ENCODE assay signal across 19 cellular contexts in genomic region chr1:15243275-15244043, GRCh38. TPM values are rescaled to one million over a fixed set of nuclear protein-coding genes. Genes with fewer than 3 reads are reported as not detected.
DNase-seq lines count a peak whose midpoint lies in the region; ATAC-seq, FAIRE-seq and TF ChIP-seq lines count a peak whose summit lies in the region.
"Had no signal": no experiment of that assay in that cellular context is flagged by ENCODE, and none has a peak within 500 bp of the region (broad histone marks: within the 10 kb centered on the region; RNA-seq: fewer than 3 reads in every experiment).

No MANE protein-coding gene starts in this region.

- H2AFZ ChIP-seq in mammary epithelial cell (ENCODE audit: low read depth, low read length) = peak overlapping the region; percentile 30
- no peak overlapping the region for H2AFZ ChIP-seq in Karpas-422 (ENCODE audit: low read length)

- DNase-seq in mammary epithelial cell (no peak), breast epithelium (ENCODE audit: low spot score in 2 of 2) (no peak), transverse colon (no peak), Karpas-422 (no peak), pancreas (no peak)
- no peak for DNase-seq in activated naive CD8-positive, alpha-beta T cell treated with anti-CD3 and anti-CD28 coated beads, Interleukin-2, amount 50 U/mL, for 24 hours
- DNase-seq: cerebellar nuclear complex; effector memory CD4-positive, alpha-beta T cell; mucosa of descending colon; NCI-H2081; NCI-H69; occipital lobe; OCI-M1; right lobe of liver; SHP77; T-cell had no signal

- WGBS in mammary epithelial cell (ENCODE audit: low coverage, missing lambda C conversion rate) = 35% methylated on average over 10 of the region's 10 CpGs
- WGBS in transverse colon (ENCODE audit: low coverage in 1 of 2), 2 donors = 65 to 71% methylated on average over 8 to 10 of the region's 10 CpGs
- WGBS in pancreas, 2 donors = 65 to 66% methylated on average over 10 of the region's 10 CpGs

- FAIRE-seq in pancreas (lab: Jason Lieb, UNC) = no peak

- H3K27me3 Mint-ChIP-seq in activated naive CD8-positive, alpha-beta T cell treated with anti-CD3 and anti-CD28 coated beads, Interleukin-2, amount 50 U/mL, for 24 hours = peaks cover 54% of the 10 kb centered on the region

- H3K27ac ChIP-seq in mammary epithelial cell (ENCODE audit: insufficient read depth, low read depth, low read length) (no peak overlapping the region), breast epithelium (peak overlapping the region in 1 of 2 donors; percentile 40), muscle layer of colon (ENCODE audit: low read depth, low read length) (peak overlapping the region; percentile 66), transverse colon (peak overlapping the region; percentile 8 to 67 (median 59)), Karpas-422 (ENCODE audit: low read length) (no peak overlapping the region), pancreas (no peak overlapping the region)
- H3K27ac ChIP-seq: KMS-11, right lobe of liver, tibial nerve had no signal

- TF ChIP-seq CTCF in mammary epithelial cell (conservative IDR thresholded peaks at IDR 0.05 in 1 of 2, IDR thresholded peaks at IDR 0.05 in 1 of 2; ENCODE audit: extremely low read depth in 1 of 2, insufficient read depth in 1 of 2, low read depth in 1 of 2, low read length in 2 of 2) (no peak), breast epithelium (IDR thresholded peaks at IDR 0.05) (no peak), transverse colon (IDR thresholded peaks at IDR 0.05) (no peak), pancreas (IDR thresholded peaks at IDR 0.05) (no peak)

- H3K79me2 ChIP-seq in mammary epithelial cell (ENCODE audit: insufficient read depth, low read length) (no peaks in the 10 kb centered on the region), Karpas-422 (ENCODE audit: low read length) (no peaks in the 10 kb centered on the region)

- no peaks in the 10 kb centered on the region for H3K9me3 ChIP-seq in mammary epithelial cell (replicated peaks; ENCODE audit: insufficient read depth, low read length)
- no peaks in the 10 kb centered on the region for H3K9me3 ChIP-seq in breast epithelium
- no peaks in the 10 kb centered on the region for H3K9me3 ChIP-seq in muscle layer of colon (ENCODE audit: low read length)
- no peaks in the 10 kb centered on the region for H3K9me3 ChIP-seq in transverse colon
- H3K9me3 ChIP-seq in Karpas-422 (ENCODE audit: low read length) = no peaks in the 10 kb centered on the region
- no peaks in the 10 kb centered on the region for H3K9me3 ChIP-seq in pancreas
- H3K9me3 ChIP-seq: mucosa of descending colon, right lobe of liver, tibial nerve had no signal

- peaks cover 9% of the 10 kb centered on the region for H3K36me3 Mint-ChIP-seq in activated naive CD8-positive, alpha-beta T cell treated with anti-CD3 and anti-CD28 coated beads, Interleukin-2, amount 50 U/mL, for 24 hours (ENCODE audit: low read depth)
- H3K36me3 Mint-ChIP-seq: T-cell had no signal

- TF ChIP-seq EP300 in transverse colon (IDR thresholded peaks at IDR 0.05; ENCODE audit: low read depth) = no peak

- H3K36me3 ChIP-seq in mammary epithelial cell (ENCODE audit: insufficient read depth, low read length) (no peaks in the 10 kb centered on the region), breast epithelium (no peaks in the 10 kb centered on the region), muscle layer of colon (ENCODE audit: insufficient read depth, low read length) (no peaks in the 10 kb centered on the region), transverse colon (no peaks in the 10 kb centered on the region), Karpas-422 (ENCODE audit: insufficient read depth, low read length) (no peaks in the 10 kb centered on the region), pancreas (no peaks in the 10 kb centered on the region)
- H3K36me3 ChIP-seq: right lobe of liver, tibial nerve had no signal

- no peak overlapping the region for H3K4me2 ChIP-seq in mammary epithelial cell (ENCODE audit: insufficient read depth, low read depth, low read length)
- no peak overlapping the region for H3K4me2 ChIP-seq in Karpas-422 (ENCODE audit: low read depth, low read length, poor library complexity, severe bottlenecking)
- H3K4me2 ChIP-seq: KMS-11 had no signal

- no peaks in the 10 kb centered on the region for H3K27me3 ChIP-seq in mammary epithelial cell (ENCODE audit: insufficient read depth, low read length)
- no peaks in the 10 kb centered on the region for H3K27me3 ChIP-seq in breast epithelium
- no peaks in the 10 kb centered on the region for H3K27me3 ChIP-seq in muscle layer of colon (ENCODE audit: control insufficient read depth in 1 of 2, insufficient read depth in 2 of 2, low read length in 2 of 2)
- no peaks in the 10 kb centered on the region for H3K27me3 ChIP-seq in transverse colon
- H3K27me3 ChIP-seq in Karpas-422 (ENCODE audit: low read length) = no peaks in the 10 kb centered on the region
- H3K27me3 ChIP-seq in pancreas = no peaks in the 10 kb centered on the region

- no TSS peak for BruUV-seq in mammary epithelial cell (replicated peaks; lab: Mats Ljungman, UMichigan)

- H3K9me3 Mint-ChIP-seq in activated naive CD8-positive, alpha-beta T cell treated with anti-CD3 and anti-CD28 coated beads, Interleukin-2, amount 50 U/mL, for 24 hours = peaks cover 10% of the 10 kb centered on the region
- H3K9me3 Mint-ChIP-seq: T-cell had no signal

- no peaks in the 10 kb centered on the region for H4K20me1 ChIP-seq in mammary epithelial cell (ENCODE audit: insufficient read depth, low read length)
- no peaks in the 10 kb centered on the region for H4K20me1 ChIP-seq in Karpas-422 (ENCODE audit: insufficient read depth, low read depth, low read length)

- dilution Hi-C loops in mammary epithelial cell (cut with HindIII; ENCODE audit: low sequenced_read_pairs) = no loop called here

- H3K9ac ChIP-seq in mammary epithelial cell (ENCODE audit: insufficient read depth, low read length) (no peak overlapping the region), muscle layer of colon (ENCODE audit: low read length) (no peak overlapping the region), Karpas-422 (ENCODE audit: low read length) (no peak overlapping the region)
- H3K9ac ChIP-seq: KMS-11 had no signal

- H3K9me2 ChIP-seq in Karpas-422 (replicated peaks; ENCODE audit: insufficient read depth, low read length) = no peaks in the 10 kb centered on the region

- H3K4me3 ChIP-seq in mammary epithelial cell (replicated peaks in 1 of 3; ENCODE audit: insufficient read depth in 1 of 3, low read depth in 2 of 3, low read length in 3 of 3) (no peak overlapping the region), breast epithelium (no peak overlapping the region), muscle layer of colon (ENCODE audit: low read depth in 1 of 2, low read length in 2 of 2) (peak overlapping the region in 1 of 2 donors; percentile 14), transverse colon (no peak overlapping the region), Karpas-422 (ENCODE audit: low read length) (no peak overlapping the region), pancreas (no peak overlapping the region)
- H3K4me3 ChIP-seq: mucosa of descending colon, right lobe of liver, tibial nerve had no signal

- H3K4me3 Mint-ChIP-seq in activated naive CD8-positive, alpha-beta T cell treated with anti-CD3 and anti-CD28 coated beads, Interleukin-2, amount 50 U/mL, for 24 hours = no peak overlapping the region
- H3K4me3 Mint-ChIP-seq: T-cell had no signal

- CTCF ChIA-PET in mammary epithelial cell (lab: Charles Lee; ENCODE audit: low non-redundant PET) = no interaction called here

- intact Hi-C loops in mammary epithelial cell (cut with micrococcal nuclease) (no loop called here), breast epithelium (cut with DNase I; ENCODE audit: low total_unique reads) (no loop called here), transverse colon (cut with DNase I; ENCODE audit: low total_unique reads) (no loop called here), pancreas (cut with DNase I) (no loop called here)

- H3K4me1 Mint-ChIP-seq in activated naive CD8-positive, alpha-beta T cell treated with anti-CD3 and anti-CD28 coated beads, Interleukin-2, amount 50 U/mL, for 24 hours = peaks cover 35% of the 10 kb centered on the region

- no peak for TF ChIP-seq POLR2A in breast epithelium (IDR thresholded peaks at IDR 0.05)
- TF ChIP-seq POLR2A in transverse colon (IDR thresholded peaks at IDR 0.05) = no peak

- H3K27ac Mint-ChIP-seq in activated naive CD8-positive, alpha-beta T cell treated with anti-CD3 and anti-CD28 coated beads, Interleukin-2, amount 50 U/mL, for 24 hours = no peak overlapping the region
- H3K27ac Mint-ChIP-seq: T-cell had no signal

- ATAC-seq in activated naive CD8-positive, alpha-beta T cell treated with anti-CD3 and anti-CD28 coated beads, Interleukin-2, amount 50 U/mL, for 24 hours = peak; percentile 54
- ATAC-seq in pancreas = no peak
- ATAC-seq: mucosa of descending colon, right lobe of liver, T-cell had no signal

- in situ Hi-C loops in mammary epithelial cell (cut with MboI; ENCODE audit: low sequenced_read_pairs in 2 of 2) (no loop called here), transverse colon (cut with MboI; ENCODE audit: low pct_ligation_motif_present in 1 of 4, low pct_unique_long_range_greater_than_20kb in 1 of 4, low sequenced_read_pairs in 3 of 4) (no loop called here)

- peaks cover 4% of the 10 kb centered on the region for H3K4me1 ChIP-seq in mammary epithelial cell (ENCODE audit: insufficient read depth, low read length)
- H3K4me1 ChIP-seq in breast epithelium = no peaks in the 10 kb centered on the region
- H3K4me1 ChIP-seq in muscle layer of colon (ENCODE audit: insufficient read depth, low read length) = peaks cover 52% of the 10 kb centered on the region
- H3K4me1 ChIP-seq in transverse colon = peaks cover 6 to 42% (median 9%) of the 10 kb centered on the region in 4 donors
- no peaks in the 10 kb centered on the region for H3K4me1 ChIP-seq in Karpas-422 (ENCODE audit: low read length)
- H3K4me1 ChIP-seq in pancreas = no peaks in the 10 kb centered on the region
- H3K4me1 ChIP-seq: right lobe of liver had no signal

RNA-seq across cellular contexts. Expression of gene FHAD1, which starts 3.6 kb away (rescaled TPM):
- total RNA-seq in mammary epithelial cell = under 1 TPM; 0.12 to 0.33 TPM
- 0.03 TPM for polyA plus RNA-seq in mammary epithelial cell
- polyA minus RNA-seq in mammary epithelial cell = not detected
- 1 to 10 TPM in 2 of 3 donors, not detected in 1; 1.0 to 2.3 TPM for total RNA-seq in breast epithelium
- under 1 TPM in 2 of 4 donors, not detected in 2; 0.75 to 0.82 TPM for total RNA-seq in transverse colon
- total RNA-seq in Karpas-422 (2014; rRNA removed; shearing (Covaris generic); ENCODE audit: low replicate concordance) = 0.45 and 1.2 TPM in 2 replicates
- 1 to 10 TPM; 1.1 to 5.5 (median 2.2) TPM for total RNA-seq in pancreas
- 1 to 10 TPM in 1 of 2 donors, under 1 TPM in 1; 0.75 to 2.1 TPM for polyA plus RNA-seq in pancreas

Comparison
In these comparisons a context has a peak if more than half of its experiments do, and no peak if none do; other contexts are left out.
1. H3K27ac ChIP-seq: peak in muscle layer of colon (single experiment) and transverse colon (4 of 4); none in mammary epithelial cell (single experiment), Karpas-422 (single experiment) and pancreas (0 of 4).